ENCODE assay signal across 16 cellular contexts in genomic region chr6:372336-372911, GRCh38. TPM values are rescaled to one million over a fixed set of nuclear protein-coding genes. Genes with fewer than 3 reads are reported as not detected.
DNase-seq lines count a peak whose midpoint lies in the region; ATAC-seq, FAIRE-seq and TF ChIP-seq lines count a peak whose summit lies in the region.
"Had no signal": no experiment of that assay in that cellular context is flagged by ENCODE, and none has a peak within 500 bp of the region (broad histone marks: within the 10 kb centered on the region; RNA-seq: fewer than 3 reads in every experiment).

No MANE protein-coding gene starts in this region.

- TF ChIP-seq EP300 in GM12878 (IDR thresholded peaks at IDR 0.05; ENCODE audit: borderline replicate concordance in 1 of 2, control insufficient read depth in 1 of 2, low read depth in 2 of 2, low read length in 2 of 2) = no peak
- TF ChIP-seq EP300 in transverse colon (IDR thresholded peaks at IDR 0.05; ENCODE audit: low read depth) = no peak

- peaks cover 26% of the 10 kb centered on the region for H3K27me3 Mint-ChIP-seq in GM23338 (ENCODE audit: insufficient read depth, low read depth, poor library complexity)

- peaks cover 26% of the 10 kb centered on the region for H3K36me3 Mint-ChIP-seq in GM23338 (ENCODE audit: low read depth)

- H3K79me2 ChIP-seq in GM12878 (ENCODE audit: control insufficient read depth, insufficient read depth, low read length) (no peaks in the 10 kb centered on the region), GM23338 (replicated peaks; ENCODE audit: insufficient read depth) (no peaks in the 10 kb centered on the region)

- peak; percentile 57 for DNase-seq in Right ventricle myocardium superior
- no peak for DNase-seq in cardiac septum (ENCODE audit: low spot score)
- DNase-seq in GM12878 (ENCODE audit: low read depth, low spot score) = no peak
- DNase-seq in transverse colon = peak; percentile 39
- no peak for DNase-seq in GM23338 (ENCODE audit: low spot score)
- DNase-seq: activated CD4-positive, alpha-beta T cell treated with anti-CD3 and anti-CD28 coated beads, Interleukin-2, amount 50 U/mL, for 4 hours; activated naive CD4-positive, alpha-beta T cell treated with anti-CD3 and anti-CD28 coated beads for 36 hours; esophagus squamous epithelium; GOT3; mesendoderm; PC-9; T-helper 2 cell had no signal

- peaks cover 16% of the 10 kb centered on the region for H3K4me1 Mint-ChIP-seq in GM23338

- no peak overlapping the region for H3K27ac Mint-ChIP-seq in GM23338
- H3K27ac Mint-ChIP-seq: activated naive CD4-positive, alpha-beta T cell treated with anti-CD3 and anti-CD28 coated beads for 36 hours had no signal

- POLR2A ChIA-PET in GM12878 (lab: Charles Lee) = interaction anchor here (0.6 kb wide), 1 partner anchor 27 kb away, joined by 5 read pairs; no protein-coding TSS in a partner anchor

- WGBS in GM12878 (ENCODE audit: insufficient coverage, insufficient replicate concordance, low lambda C conversion rate, missing lambda C conversion rate) = 9% methylated on average over 16 of the region's 16 CpGs
- WGBS in transverse colon (ENCODE audit: low coverage in 1 of 2), 2 donors = 40 to 71% methylated on average over 8 to 16 of the region's 16 CpGs

- SMC1A ChIA-PET in GM12878 (lab: Charles Lee; ENCODE audit: uncharacterized antibody, unreplicated experiment) = interaction anchor here (0.7 to 3.6 kb wide), 9 partner anchors 9 to 144 kb away, joined by 3 to 13 read pairs (median 4); no protein-coding TSS in a partner anchor

- CTCF ChIA-PET in GM12878 (lab: Yijun Ruan, JAX) = interaction anchor here (1.0 to 1.9 kb wide), 3 partner anchors 18 to 34 kb away, joined by 3 to 8 read pairs (median 4); partner anchors contain the start of gene IRF4

- H3K36me3 ChIP-seq in GM12878 (ENCODE audit: control insufficient read depth in 2 of 2, insufficient read depth in 2 of 2, low read length in 1 of 2) = no peaks in the 10 kb centered on the region
- no peaks in the 10 kb centered on the region for H3K36me3 ChIP-seq in transverse colon
- peaks cover 20% of the 10 kb centered on the region for H3K36me3 ChIP-seq in GM23338 (ENCODE audit: insufficient read depth)
- H3K36me3 ChIP-seq: esophagus squamous epithelium, pancreas had no signal

- 0 out of 2 replicates have a peak, but pooled peaks cover 1% of the 10 kb centered on the region for H3F3A ChIP-seq in GM23338 (replicated peaks; ENCODE audit: low read depth)

- in situ Hi-C loops in GM12878 (cut with MboI) (no loop called here), transverse colon (cut with MboI; ENCODE audit: low pct_ligation_motif_present in 1 of 4, low pct_unique_long_range_greater_than_20kb in 1 of 4, low sequenced_read_pairs in 3 of 4) (no loop called here)

- no peak for TF ChIP-seq RAD21 in GM12878 (IDR thresholded peaks at IDR 0.05; ENCODE audit: insufficient read depth, low read depth, low read length)

- TF ChIP-seq POLR2A in GM12878 (IDR thresholded peaks at IDR 0.05; ENCODE audit: low read depth, low read length) = no peak
- TF ChIP-seq POLR2A in transverse colon (IDR thresholded peaks at IDR 0.05) = no peak

- no peaks in the 10 kb centered on the region for H4K20me1 ChIP-seq in GM12878 (ENCODE audit: control insufficient read depth, insufficient read depth)
- no peaks in the 10 kb centered on the region for H4K20me1 ChIP-seq in GM23338 (replicated peaks; ENCODE audit: insufficient read depth)

- 0 out of 2 replicates have a peak overlapping the region, but pooled peaks have one; percentile 11 for H3K9ac ChIP-seq in GM12878 (ENCODE audit: control insufficient read depth, insufficient read depth, low read length)

- H3K9me3 Mint-ChIP-seq in GM23338 = peaks cover 90% of the 10 kb centered on the region
- H3K9me3 Mint-ChIP-seq: activated naive CD4-positive, alpha-beta T cell treated with anti-CD3 and anti-CD28 coated beads for 36 hours had no signal

- BruUV-seq in GM12878 (replicated peaks; lab: Mats Ljungman, UMichigan) = no TSS peak

- no peak overlapping the region for H3K4me3 ChIP-seq in GM12878
- no peak overlapping the region for H3K4me3 ChIP-seq in transverse colon
- no peak overlapping the region for H3K4me3 ChIP-seq in GM23338
- H3K4me3 ChIP-seq: esophagus squamous epithelium, pancreas, PC-9 had no signal

- no peak for FAIRE-seq in GM12878 (lab: Jason Lieb, UNC)
- FAIRE-seq: pancreas had no signal

- no peaks in the 10 kb centered on the region for H3K27me3 ChIP-seq in GM12878 (replicated peaks in 1 of 2; ENCODE audit: control insufficient read depth in 2 of 2, insufficient read depth in 2 of 2, low read length in 1 of 2)
- peaks cover 49% of the 10 kb centered on the region for H3K27me3 ChIP-seq in transverse colon
- no peaks in the 10 kb centered on the region for H3K27me3 ChIP-seq in GM23338 (ENCODE audit: insufficient read depth)

- H3K4me1 ChIP-seq in GM12878 (ENCODE audit: control insufficient read depth, insufficient read depth, low read length) (peaks cover 18% of the 10 kb centered on the region), transverse colon (no peaks in the 10 kb centered on the region), GM23338 (ENCODE audit: insufficient read depth) (peaks cover 14% of the 10 kb centered on the region; the same call in 1 of the 2 replicates)
- H3K4me1 ChIP-seq: esophagus squamous epithelium, pancreas had no signal

- H3K4me2 ChIP-seq in GM12878 (ENCODE audit: control insufficient read depth, insufficient read depth) = peak overlapping the region; percentile 67
- H3K4me2 ChIP-seq in GM23338 = no peak overlapping the region
- H3K4me2 ChIP-seq: PC-9 had no signal

- H3K4me3 Mint-ChIP-seq in GM23338 = no peak overlapping the region
- H3K4me3 Mint-ChIP-seq: activated naive CD4-positive, alpha-beta T cell treated with anti-CD3 and anti-CD28 coated beads for 36 hours had no signal

- no peak for TF ChIP-seq CTCF in GM12878 (IDR thresholded peaks at IDR 0.05 in 2 of 3, conservative IDR thresholded peaks at IDR 0.05 in 1 of 3; ENCODE audit: control insufficient read depth in 2 of 3, extremely low read depth in 1 of 3, insufficient read depth in 1 of 3, low read depth in 3 of 3, low read length in 3 of 3)
- TF ChIP-seq CTCF in transverse colon (IDR thresholded peaks at IDR 0.05) = no peak
- TF ChIP-seq CTCF in GM23338 (conservative IDR thresholded peaks at IDR 0.05; ENCODE audit: low read depth in 2 of 2) = no peak

- H3K27ac ChIP-seq in GM12878 (ENCODE audit: control insufficient read depth, insufficient read depth) (no peak overlapping the region), transverse colon (no peak overlapping the region), GM23338 (ENCODE audit: low read depth) (no peak overlapping the region)
- H3K27ac ChIP-seq: esophagus squamous epithelium, pancreas, PC-9 had no signal

- H2AFZ ChIP-seq in GM12878 (ENCODE audit: control insufficient read depth, low read depth, low read length) = peak overlapping the region; percentile 15; the same call in 1 of the 2 replicates
- H2AFZ ChIP-seq in GM23338 = no peak overlapping the region
- H2AFZ ChIP-seq: PC-9 had no signal

- ATAC-seq in Right ventricle myocardium superior (ENCODE audit: poor library complexity) (no peak), HG03039 (IDR thresholded peaks at IDR 0.05; ENCODE audit: unreplicated experiment) (peak; percentile 36), GM12878 (peak; percentile 89), GM21786 (IDR thresholded peaks at IDR 0.05; ENCODE audit: unreplicated experiment) (no peak), HG02970 (IDR thresholded peaks at IDR 0.05; ENCODE audit: low FRiP score, unreplicated experiment) (no peak), GM23338 (no peak)

- intact Hi-C loops in Right ventricle myocardium superior (cut with DNase I) (no loop called here), cardiac septum (cut with DNase I) (no loop called here), GM12878 (cut with micrococcal nuclease; ENCODE audit: unreplicated experiment) (no loop called here), transverse colon (cut with DNase I; ENCODE audit: low total_unique reads) (no loop called here)

- no peaks in the 10 kb centered on the region; the same call in 2 of the 3 replicates for H3K9me3 ChIP-seq in GM12878 (replicated peaks; ENCODE audit: control insufficient read depth, insufficient read depth, low read length)
- no peaks in the 10 kb centered on the region for H3K9me3 ChIP-seq in transverse colon
- H3K9me3 ChIP-seq: esophagus squamous epithelium, pancreas had no signal

- RAD21 ChIA-PET in GM12878 (lab: Charles Lee; ENCODE audit: unreplicated experiment) = interaction anchor here (1.0 to 1.5 kb wide), 3 partner anchors 27 to 144 kb away, joined by 3 to 5 read pairs (median 4); no protein-coding TSS in a partner anchor

- H3K9me2 ChIP-seq in GM23338 (ENCODE audit: insufficient read depth) = 0 out of 2 replicates have a peak, but pooled peaks cover 3% of the 10 kb centered on the region

TF ChIP-seq in GM12878, 131 proteins besides CTCF, POLR2A, EP300 and RAD21 (continues in another document):
- TF ChIP-seq BCL11A (IDR thresholded peaks at IDR 0.05; ENCODE audit: low read depth, low read length) = 0 out of 2 replicates have a peak, but pooled peaks have one; percentile 9

TF ChIP-seq in GM23338, 12 proteins besides CTCF, POLR2A, EP300 and RAD21 (continues in another document):
- no peak for TF ChIP-seq POLR2AphosphoS5 (IDR thresholded peaks at IDR 0.05; ENCODE audit: low read depth)

RNA-seq across cellular contexts. Expression of gene IRF4, which starts 19.1 kb away (rescaled TPM):
- total RNA-seq in Right ventricle myocardium superior (0.54 TPM), cardiac septum (0.89 TPM), GM12878 (2014; rRNA removed) (287 and 295 TPM in 2 replicates), GM12878 (2014; rRNA removed; fragmentation: Illumina TruSeq; extraction: Trizol) (217 and 228 TPM in 2 replicates), GM12878 (2021) (495 and 498 TPM in 2 replicates), transverse colon (10 to 100 TPM in 1 of 4 donors, 1 to 10 TPM in 2, under 1 TPM in 1; 0.40 to 18.4 (median 4.3) TPM)
- 825 and 857 TPM in 2 replicates for total RNA-seq in GM12878 (2013; cell fraction: nucleolus; rRNA removed)
- 299 TPM for polyA plus RNA-seq in GM12878 (2011; ENCODE audit: low read depth)
- polyA plus RNA-seq in GM12878 (2011; rRNA removed) (252 and 320 TPM in 2 replicates), GM12878 (2014; fragmentation: Illumina TruSeq; extraction: Trizol) (223 and 228 TPM in 2 replicates), GM12878 (2014; fragmentation: Nextera tagmentation; extraction: Ambion mirVana) (10 to 100 TPM; 50.0 to 98.9 TPM), GM12878 (2014; rRNA removed) (187 and 205 TPM in 2 replicates), GM12878 (2016; fragmentation: Nextera tagmentation; extraction: Ambion mirVana) (100 to 1,000 TPM; 295 to 297 TPM), GM23338 (2016; fragmentation: Nextera tagmentation; extraction: Ambion mirVana) (1.9 and 4.1 TPM in 2 replicates)
- polyA plus RNA-seq in GM12878 (2011; cell fraction: cytosol; rRNA removed) = 352 and 442 TPM in 2 replicates
- polyA plus RNA-seq in GM12878 (2011; cell fraction: nucleus; rRNA removed) = 848 and 1,001 TPM in 2 replicates
- 262 and 367 TPM in 2 replicates for polyA plus RNA-seq in GM12878 (2012)
- polyA minus RNA-seq in GM12878 (2011; rRNA and poly(A)+ RNA removed) = 364 and 403 TPM in 2 replicates
- polyA minus RNA-seq in GM12878 (2011; cell fraction: cytosol; rRNA and poly(A)+ RNA removed) = 196 and 207 TPM in 2 replicates
- 241 and 321 TPM in 2 replicates for polyA minus RNA-seq in GM12878 (2011; cell fraction: nucleus; rRNA and poly(A)+ RNA removed)
- 0.97 and 1.3 TPM in 2 replicates for total RNA-seq in GM23338 (2014; rRNA removed; shearing (Covaris generic))
- total RNA-seq: PC-9 had no signal

Comparison
In these comparisons a context has a peak if more than half of its experiments do, and no peak if none do; other contexts are left out.
1. DNase-seq: peak in Right ventricle myocardium superior (single experiment) and transverse colon (single experiment); none in cardiac septum (single experiment), GM12878 (single experiment) and GM23338 (single experiment).
2. ATAC-seq: peak in HG03039 (single experiment) and GM12878 (single experiment); none in Right ventricle myocardium superior (single experiment), GM21786 (single experiment), HG02970 (single experiment) and GM23338 (single experiment).
3. RNA of gene IRF4, which starts 19.1 kb away (total RNA-seq): 217 to 857 TPM in GM12878; 0.40 to 18.4 TPM in transverse colon, 0.97 to 1.3 TPM in GM23338, 0.89 TPM in cardiac septum (single experiment) and 0.54 TPM in Right ventricle myocardium superior (single experiment); every median in the first group is over 10 times any median in the second.